In the genomic region with DNA sequence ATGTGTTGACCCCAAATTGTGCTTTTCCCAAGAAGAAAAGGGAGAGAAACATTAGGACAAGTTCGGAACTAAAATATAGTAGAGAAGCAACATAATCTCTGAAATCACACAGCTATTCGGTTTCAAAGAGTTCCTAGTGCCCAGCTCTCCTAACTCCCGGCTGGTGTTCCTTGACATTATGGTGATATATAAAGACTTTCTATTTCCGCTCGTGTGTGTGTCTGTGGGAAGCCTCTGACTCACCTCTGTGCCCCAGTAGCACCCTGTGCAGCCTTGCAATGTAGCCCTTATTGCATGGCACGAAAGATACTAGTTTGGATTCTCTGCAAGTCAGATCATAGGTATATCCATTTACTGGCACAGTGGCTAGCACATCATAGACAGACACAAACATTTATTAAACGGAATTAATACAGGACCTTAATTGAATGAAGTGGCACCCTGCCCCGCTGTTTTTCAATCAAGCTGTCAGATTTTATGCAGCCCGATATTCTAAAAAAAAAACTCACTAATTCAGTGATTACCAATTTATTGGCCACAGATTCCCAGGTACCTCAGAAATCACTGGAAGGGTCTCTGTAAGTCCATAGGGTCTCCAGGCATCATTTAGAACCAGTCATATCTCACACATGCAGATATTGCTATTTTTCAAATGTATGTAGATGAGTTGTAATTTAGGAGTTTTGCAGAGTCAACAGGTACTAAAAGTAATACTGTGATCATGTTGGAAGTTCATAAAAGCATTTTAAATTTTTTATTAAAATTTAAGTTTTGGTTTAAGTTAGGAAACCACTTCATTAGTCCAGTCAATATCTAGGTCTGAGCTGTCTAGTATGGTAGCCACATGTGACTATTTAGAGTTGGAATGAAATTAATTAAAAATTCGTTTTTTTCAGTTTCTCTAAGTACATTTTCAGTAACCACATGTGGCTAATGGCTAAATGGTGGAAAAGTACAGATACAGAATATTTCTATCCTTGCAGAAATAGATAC, we compare ENCODE assay signal across 9 cellular contexts. TPM values are rescaled to one million over a fixed set of nuclear protein-coding genes. Genes with fewer than 3 reads are reported as not detected.
DNase-seq lines count a peak whose midpoint lies in the region; ATAC-seq and TF ChIP-seq lines count a peak whose summit lies in the region.
"Had no signal": no experiment of that assay in that cellular context is flagged by ENCODE, and none has a peak within 500 bp of the region (broad histone marks: within the 10 kb centered on the region; RNA-seq: fewer than 3 reads in every experiment).

No MANE protein-coding gene starts in this region.

- POLR2A ChIA-PET in naive thymus-derived CD8-positive, alpha-beta T cell (lab: Charles Lee): no interaction called here

- no peaks in the 10 kb centered on the region for H3K9me3 Mint-ChIP-seq in naive thymus-derived CD8-positive, alpha-beta T cell

- no peaks in the 10 kb centered on the region for H3K36me3 Mint-ChIP-seq in naive thymus-derived CD8-positive, alpha-beta T cell

- ATAC-seq in RWPE2 (ENCODE audit: low read depth) (peak; percentile 46; the same call in 1 of the 3 replicates), HG03432 (IDR thresholded peaks at IDR 0.05; ENCODE audit: unreplicated experiment) (no peak)
- ATAC-seq in naive thymus-derived CD8-positive, alpha-beta T cell: peak; percentile 38 to 39

- peak overlapping the region in 1 of 10 donors; percentile 29 for H3K27ac Mint-ChIP-seq in naive thymus-derived CD8-positive, alpha-beta T cell

- H3K4me3 ChIP-seq in RWPE2 (ENCODE audit: severe bottlenecking): peak overlapping the region; percentile 32

- H3K27me3 Mint-ChIP-seq in naive thymus-derived CD8-positive, alpha-beta T cell: peaks cover 6 to 60% (median 39%) of the 10 kb centered on the region in 5 donors

- H3K4me3 Mint-ChIP-seq in naive thymus-derived CD8-positive, alpha-beta T cell: peak overlapping the region; percentile 83 to 95 (median 89)

- H3K27ac ChIP-seq in RWPE2 (ENCODE audit: poor library complexity, severe bottlenecking): no peak overlapping the region
- H3K27ac ChIP-seq: BLaER1 treated with 17β-estradiol and CSF1 and Interleukin-3, amounts not matched to agents 10 nM and 100 nM had no signal

- no peaks in the 10 kb centered on the region for H3K4me1 ChIP-seq in RWPE2 (ENCODE audit: insufficient read depth, poor library complexity, severe bottlenecking)
- H3K4me1 ChIP-seq: BLaER1 treated with 17β-estradiol and CSF1 and Interleukin-3, amounts not matched to agents 10 nM and 100 nM had no signal

- H3K9me3 ChIP-seq in RWPE2 (ENCODE audit: severe bottlenecking): no peaks in the 10 kb centered on the region

- H3K4me1 Mint-ChIP-seq in naive thymus-derived CD8-positive, alpha-beta T cell: peaks cover 7 to 26% (median 16%) of the 10 kb centered on the region in 4 donors

- H3K27me3 ChIP-seq in RWPE2 (ENCODE audit: insufficient read depth, poor library complexity, severe bottlenecking): peaks cover 57% of the 10 kb centered on the region

- no peak for TF ChIP-seq CTCF in RWPE2 (IDR thresholded peaks at IDR 0.05; ENCODE audit: poor library complexity, severe bottlenecking)

- DNase-seq in NCI-H1417 (lab: John Stamatoyannopoulos, UW) (peak in 2 of 3 experiments; percentile 34 to 63), NCI-H1417 treated with DMSO at 0.1 percent for 48 hours (lab: John Stamatoyannopoulos, UW) (no peak), RWPE2 (ENCODE audit: low spot score) (no peak), erythroblast (lab: John Stamatoyannopoulos, UW) (peak; percentile 35 to 68), activated gamma-delta T cell (lab: John Stamatoyannopoulos, UW) (no peak), NK-92 (lab: John Stamatoyannopoulos, UW; ENCODE audit: unreplicated experiment) (no peak)
- peak in 1 of 10 donors; percentile 6 for DNase-seq in naive thymus-derived CD8-positive, alpha-beta T cell

- TF ChIP-seq POLR2A in erythroblast (IDR thresholded peaks at IDR 0.05; ENCODE audit: low read length): no peak

- H3K36me3 ChIP-seq in RWPE2 (ENCODE audit: low read depth): no peaks in the 10 kb centered on the region
- H3K36me3 ChIP-seq: BLaER1 treated with 17β-estradiol and CSF1 and Interleukin-3, amounts not matched to agents 10 nM and 100 nM had no signal

RNA-seq across cellular contexts. Expression of a gene that starts 43.3 kb away (rescaled TPM):
- not detected for total RNA-seq in naive thymus-derived CD8-positive, alpha-beta T cell
- not detected for polyA plus RNA-seq in naive thymus-derived CD8-positive, alpha-beta T cell

Comparison
In these comparisons a context has a peak if more than half of its experiments do, and no peak if none do; other contexts are left out.
1. DNase-seq: peak in NCI-H1417 (2 of 3) and erythroblast (2 of 2); none in NCI-H1417 treated with DMSO at 0.1 percent for 48 hours (single experiment), RWPE2 (single experiment), activated gamma-delta T cell (single experiment) and NK-92 (single experiment).